In the genomic region with DNA sequence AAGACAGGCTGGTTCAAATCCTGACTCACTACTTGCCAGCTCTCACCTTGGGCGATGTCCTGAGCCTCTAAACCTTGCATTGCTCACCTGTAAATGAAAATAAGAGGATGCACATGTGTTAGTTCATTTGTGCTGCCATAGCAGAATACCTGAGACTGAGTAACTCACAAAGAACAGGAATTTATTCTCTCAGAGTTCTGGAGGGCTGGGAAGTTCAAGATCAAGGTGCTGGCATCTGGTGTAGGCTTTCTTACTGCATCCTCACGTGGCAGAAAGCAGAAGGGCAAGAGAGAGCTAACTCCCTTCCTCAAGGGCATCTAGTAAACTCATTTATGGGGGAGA, we compare ENCODE assay signal across 14 cellular contexts.
DNase-seq lines count a peak whose midpoint lies in the region; ATAC-seq, FAIRE-seq and TF ChIP-seq lines count a peak whose summit lies in the region.
"Had no signal": no experiment of that assay in that cellular context is flagged by ENCODE, and none has a peak within 500 bp of the region (broad histone marks: within the 10 kb centered on the region; RNA-seq: fewer than 3 reads in every experiment).

No MANE protein-coding gene starts in this region.

- H3K9me3 ChIP-seq in HUES48 (ENCODE audit: control insufficient read depth, insufficient read depth, low read length) (no peaks in the 10 kb centered on the region), osteoblast (ENCODE audit: low read depth, low read length) (no peaks in the 10 kb centered on the region)

- H3K27me3 ChIP-seq in HUES48 (ENCODE audit: control insufficient read depth, insufficient read depth, low read length) (no peaks in the 10 kb centered on the region), bronchial epithelial cell (ENCODE audit: control insufficient read depth, insufficient read depth, low read length) (no peaks in the 10 kb centered on the region), osteoblast (ENCODE audit: insufficient read depth, low read length) (no peaks in the 10 kb centered on the region)

- H3K36me3 ChIP-seq in HUES48 (ENCODE audit: control insufficient read depth, insufficient read depth, low read length) (no peaks in the 10 kb centered on the region), bronchial epithelial cell (ENCODE audit: control insufficient read depth, insufficient read depth, low read length) (no peaks in the 10 kb centered on the region), osteoblast (ENCODE audit: insufficient read depth, low read length) (no peaks in the 10 kb centered on the region)

- H4K20me1 ChIP-seq in osteoblast (ENCODE audit: insufficient read depth, low read length): no peaks in the 10 kb centered on the region

- H3K27ac ChIP-seq in HUES48 (ENCODE audit: low read depth, low read length) (peak overlapping the region; percentile 86), osteoblast (ENCODE audit: low read depth, low read length) (peak overlapping the region; percentile 54)

- no peak overlapping the region for H3K4me3 ChIP-seq in HUES48 (ENCODE audit: low read depth, low read length)
- H3K4me3 ChIP-seq in bronchial epithelial cell (ENCODE audit: low read depth, low read length): no peak overlapping the region
- no peak overlapping the region for H3K4me3 ChIP-seq in osteoblast (ENCODE audit: insufficient read depth, low read length)

- H3K4me1 ChIP-seq in HUES48 (ENCODE audit: control insufficient read depth, insufficient read depth, low read length) (peaks cover 24% of the 10 kb centered on the region), osteoblast (ENCODE audit: insufficient read depth, low read length) (peaks cover 29% of the 10 kb centered on the region)

- no peak overlapping the region for H2AFZ ChIP-seq in osteoblast (ENCODE audit: low read length)

- FAIRE-seq in GM19239 (lab: Jason Lieb, UNC): peak; percentile 21
- FAIRE-seq in bronchial epithelial cell (lab: Jason Lieb, UNC): no peak
- FAIRE-seq: H54 had no signal

- H3K9ac ChIP-seq in HUES48 (ENCODE audit: low read depth, low read length): no peak overlapping the region

- ATAC-seq in GM18873 (IDR thresholded peaks at IDR 0.05; ENCODE audit: low FRiP score, unreplicated experiment): no peak

- no peaks in the 10 kb centered on the region for H3K79me2 ChIP-seq in osteoblast (ENCODE audit: insufficient read depth, low read length)

- no peak overlapping the region for H3K4me2 ChIP-seq in osteoblast (ENCODE audit: insufficient read depth, low read length)

- TF ChIP-seq CTCF in bronchial epithelial cell (IDR thresholded peaks at IDR 0.05; ENCODE audit: insufficient read depth, low read length, severe bottlenecking): no peak
- TF ChIP-seq CTCF in osteoblast (IDR thresholded peaks at IDR 0.05; ENCODE audit: extremely low read depth, low read depth, low read length): no peak

- no peak for DNase-seq in GM19239 (ENCODE audit: insufficient read length, low spot score)
- DNase-seq in bronchial epithelial cell (ENCODE audit: low read depth): peak; percentile 2
- DNase-seq in osteoblast (ENCODE audit: insufficient read length, low spot score, missing footprints): no peak
- no peak for DNase-seq in GF-D8 (lab: John Stamatoyannopoulos, UW)
- DNase-seq in NOMO-1 (lab: John Stamatoyannopoulos, UW; ENCODE audit: unreplicated experiment in 2 of 2): no peak
- no peak for DNase-seq in NCI-H1105 (lab: John Stamatoyannopoulos, UW)
- DNase-seq: CD8-positive, alpha-beta memory T cell; NCI-H1417 treated with DMSO at 0.1 percent for 48 hours; NCI-H2029 treated with DMSO at 0.1 percent for 48 hours; NCI-H510A treated with DMSO at 0.1 percent for 48 hours; SW 1271 had no signal
